ENCODE assay signal across 21 cellular contexts in genomic region chr12:59657266-59657665, GRCh38.
DNase-seq lines count a peak whose midpoint lies in the region; ATAC-seq and TF ChIP-seq lines count a peak whose summit lies in the region.
"Had no signal": no experiment of that assay in that cellular context is flagged by ENCODE, and none has a peak within 500 bp of the region (broad histone marks: within the 10 kb centered on the region; RNA-seq: fewer than 3 reads in every experiment).

No MANE protein-coding gene starts in this region.

- ATAC-seq in GM18511 (IDR thresholded peaks at IDR 0.05; ENCODE audit: unreplicated experiment): no peak
- ATAC-seq: activated T-cell treated with anti-CD3 and anti-CD28 coated beads, Interleukin-2, amount 50 U/mL, for 72 hours; stimulated activated naive B cell treated with anti-CD40 and anti-IgM and Interleukin-4, amounts not matched to agents 10 μg/mL and 1 μg/mL and 100 μg/mL, for 72 hours had no signal

- intact Hi-C loops in breast epithelium (cut with DNase I; ENCODE audit: low total_unique reads): no loop called here

- TF ChIP-seq CTCF in epithelial cell of proximal tubule (conservative IDR thresholded peaks at IDR 0.05; ENCODE audit: low read depth, low read length): no peak
- no peak for TF ChIP-seq CTCF in breast epithelium (IDR thresholded peaks at IDR 0.05)

- no peak overlapping the region for H2BK15ac ChIP-seq in mesenchymal stem cell (ENCODE audit: low read depth, poor library complexity, severe bottlenecking)

- H3K27me3 ChIP-seq in mesenchymal stem cell (ENCODE audit: control insufficient read depth in 1 of 2, insufficient read depth in 1 of 2, low read length in 2 of 2) (no peaks in the 10 kb centered on the region), breast epithelium (no peaks in the 10 kb centered on the region)
- H3K27me3 ChIP-seq: neural progenitor cell, SJCRH30, upper lobe of left lung had no signal

- no peak overlapping the region for H3K18ac ChIP-seq in mesenchymal stem cell (ENCODE audit: low read depth in 1 of 2, low read length in 2 of 2)

- no peak for TF ChIP-seq POLR2A in breast epithelium (IDR thresholded peaks at IDR 0.05)

- H4K91ac ChIP-seq in mesenchymal stem cell (ENCODE audit: low read length): no peak overlapping the region

- H3K14ac ChIP-seq in mesenchymal stem cell (ENCODE audit: low read length in 2 of 2): no peak overlapping the region

- H2BK120ac ChIP-seq in mesenchymal stem cell (ENCODE audit: low read depth, low read length): no peak overlapping the region

- no peak overlapping the region for H2BK5ac ChIP-seq in mesenchymal stem cell (ENCODE audit: low read depth, low read length, poor library complexity, severe bottlenecking)

- H3K27ac ChIP-seq in mesenchymal stem cell (ENCODE audit: low read length, poor library complexity, severe bottlenecking) (peak overlapping the region; percentile 70), breast epithelium (no peak overlapping the region)
- H3K27ac ChIP-seq: neural progenitor cell, SJCRH30, upper lobe of left lung had no signal

- H3K23ac ChIP-seq in mesenchymal stem cell (ENCODE audit: low read length in 2 of 2): no peak overlapping the region

- H2AK5ac ChIP-seq in mesenchymal stem cell (ENCODE audit: low read length, severe bottlenecking): no peak overlapping the region

- WGBS in mesenchymal stem cell: 60% methylated on average over 1 of the region's 2 CpGs

- H2AFZ ChIP-seq in mesenchymal stem cell (ENCODE audit: low read depth, low read length): no peak overlapping the region
- H2AFZ ChIP-seq: neural progenitor cell had no signal

- no peak overlapping the region for H3K4me3 ChIP-seq in epithelial cell of proximal tubule (ENCODE audit: low read depth, low read length)
- no peak overlapping the region for H3K4me3 ChIP-seq in mesenchymal stem cell (ENCODE audit: insufficient read depth in 1 of 2, low read depth in 1 of 2, low read length in 2 of 2)
- H3K4me3 ChIP-seq in breast epithelium: no peak overlapping the region
- H3K4me3 ChIP-seq: neural progenitor cell, SJCRH30, upper lobe of left lung had no signal

- H3K9me3 ChIP-seq in mesenchymal stem cell (ENCODE audit: control insufficient read depth, low read length): no peaks in the 10 kb centered on the region
- H3K9me3 ChIP-seq in breast epithelium: no peaks in the 10 kb centered on the region
- H3K9me3 ChIP-seq: SJCRH30, upper lobe of left lung had no signal

- H3K4me1 ChIP-seq in mesenchymal stem cell (ENCODE audit: control insufficient read depth, insufficient read depth, low read depth, low read length) (no peaks in the 10 kb centered on the region), breast epithelium (no peaks in the 10 kb centered on the region)
- H3K4me1 ChIP-seq: neural progenitor cell, SJCRH30, upper lobe of left lung had no signal

- no peak overlapping the region for H3K9ac ChIP-seq in mesenchymal stem cell (ENCODE audit: low read length)
- H3K9ac ChIP-seq: neural progenitor cell had no signal

- peaks cover 3% of the 10 kb centered on the region for H3K79me1 ChIP-seq in mesenchymal stem cell (replicated peaks; ENCODE audit: low read length, poor library complexity, severe bottlenecking)

- H2BK12ac ChIP-seq in mesenchymal stem cell (ENCODE audit: low read length in 2 of 2): no peak overlapping the region

- H3K4me2 ChIP-seq in mesenchymal stem cell (ENCODE audit: low read length, poor library complexity, severe bottlenecking): no peak overlapping the region
- H3K4me2 ChIP-seq: neural progenitor cell had no signal

- DNase-seq in ELR (ENCODE audit: low read depth): peak; percentile 24
- peak; percentile 65 for DNase-seq in NCI-H226
- DNase-seq in epithelial cell of proximal tubule (ENCODE audit: low read depth): peak; percentile 40
- DNase-seq in mesenchymal stem cell: peak; percentile 4
- no peak for DNase-seq in NCI-H1436 treated with DMSO at 0.1 percent for 48 hours (lab: John Stamatoyannopoulos, UW)
- DNase-seq in breast epithelium (ENCODE audit: low spot score in 2 of 2): no peak
- no peak for DNase-seq in NCI-H446 treated with DMSO at 0.1 percent for 48 hours (lab: John Stamatoyannopoulos, UW)
- DNase-seq: activated CD4-positive, alpha-beta T cell treated with anti-CD3 and anti-CD28 coated beads, Interleukin-2, amount 10 ng/mL, durations not matched to agents 24 days and 14 days; activated naive CD4-positive, alpha-beta T cell treated with anti-CD3 and anti-CD28 coated beads for 36 hours; activated T-cell treated with anti-CD3 and anti-CD28 coated beads, Interleukin-2, amount 50 U/mL, for 72 hours; GDM1; H7; NCI-H187 treated with DMSO at 0.1 percent for 48 hours; NCI-H69; SJCRH30; stimulated activated CD4-positive, alpha-beta T cell treated with anti-CD3 and anti-CD28 coated beads, Interleukin-15, amount 100 ng/mL, for 24 hours; stimulated activated naive B cell treated with anti-CD40 and anti-IgM and Interleukin-4, amounts not matched to agents 10 μg/mL and 1 μg/mL and 100 μg/mL, for 72 hours; T1000; upper lobe of left lung had no signal

- no peak overlapping the region for H4K8ac ChIP-seq in mesenchymal stem cell (ENCODE audit: low read length)

- H3K36me3 ChIP-seq in mesenchymal stem cell (ENCODE audit: control insufficient read depth in 1 of 2, insufficient read depth in 2 of 2, low read depth in 1 of 2, low read length in 2 of 2) (peaks cover 0 to 26% of the 10 kb centered on the region in 2 experiments), breast epithelium (no peaks in the 10 kb centered on the region)
- H3K36me3 ChIP-seq: neural progenitor cell, SJCRH30 had no signal

- H3K4ac ChIP-seq in mesenchymal stem cell (ENCODE audit: low read depth in 1 of 2, low read length in 2 of 2): no peak overlapping the region

Comparison
In these comparisons a context has a peak if more than half of its experiments do, and no peak if none do; other contexts are left out.
1. DNase-seq: peak in ELR (single experiment), NCI-H226 (single experiment), epithelial cell of proximal tubule (single experiment) and mesenchymal stem cell (single experiment); none in NCI-H1436 treated with DMSO at 0.1 percent for 48 hours (single experiment), breast epithelium (0 of 2) and NCI-H446 treated with DMSO at 0.1 percent for 48 hours (single experiment).